Comparison of ENCODE assay signal across 27 cellular contexts in the genomic region with DNA sequence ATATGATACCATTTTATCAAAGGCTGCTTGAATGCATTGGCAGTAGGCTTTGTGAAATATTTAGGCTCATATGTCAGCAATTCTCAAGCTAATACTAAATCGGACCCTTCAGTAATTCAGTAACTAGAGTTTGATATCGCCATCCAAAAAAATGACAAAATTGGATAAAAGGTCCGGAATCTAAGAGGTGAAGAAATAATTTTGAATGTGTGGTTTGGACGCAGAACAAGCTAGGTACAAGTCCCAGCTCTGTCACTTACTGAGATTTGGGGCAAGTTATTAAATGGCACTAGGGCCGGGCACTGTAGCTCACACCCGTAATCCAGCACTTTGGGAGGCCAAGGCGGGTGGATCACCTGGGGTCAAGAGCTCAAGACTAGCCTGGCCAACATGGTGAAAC.
"Had no signal": no experiment of that assay in that cellular context is flagged by ENCODE, and none has a peak within 500 bp of the region (broad histone marks: within the 10 kb centered on the region; RNA-seq: fewer than 3 reads in every experiment).

No MANE protein-coding gene starts in this region.

- DNase-seq: colonic mucosa; cortex of kidney; effector CD8-positive, alpha-beta T cell; effector memory CD8-positive, alpha-beta T cell; endodermal cell; erythroblast; esophagus squamous epithelium; foreskin fibroblast; foreskin melanocyte; heart left ventricle; hypothalamus; immature natural killer cell; islet precursor cell; kidney; kidney glomerular epithelial cell; left colon; left lung; left ventricle myocardium superior; lower lobe of right lung; mesenchymal stem cell; mucosa of descending colon; naive B cell; naive thymus-derived CD8-positive, alpha-beta T cell had no signal

- H2AFZ ChIP-seq: hepatocyte had no signal

- H3K27ac ChIP-seq: colonic mucosa, epithelial cell of prostate, esophagus squamous epithelium, gastroesophageal sphincter, heart left ventricle, hepatocyte, left lung, lower lobe of right lung had no signal

- ATAC-seq: effector memory CD8-positive, alpha-beta T cell; esophagus mucosa; gastroesophageal sphincter; heart left ventricle; left colon; left lung; left ventricle myocardium superior; lower lobe of right lung; mucosa of descending colon; naive thymus-derived CD8-positive, alpha-beta T cell had no signal

- H3K9me3 ChIP-seq: colonic mucosa, esophagus squamous epithelium, gastroesophageal sphincter, heart left ventricle, lower lobe of right lung, mucosa of descending colon had no signal

- H3K27me3 ChIP-seq: colonic mucosa, esophagus squamous epithelium, gastroesophageal sphincter, heart left ventricle, hepatocyte, left lung had no signal

- H3K4me1 ChIP-seq: colonic mucosa, gastroesophageal sphincter, left lung, lower lobe of right lung had no signal

- H3K4me2 ChIP-seq: hepatocyte had no signal

- H3K4me3 ChIP-seq: colonic mucosa, esophagus squamous epithelium, gastroesophageal sphincter, heart left ventricle, hepatocyte, left lung, lower lobe of right lung, mucosa of descending colon had no signal

- H3K36me3 ChIP-seq: colonic mucosa, esophagus squamous epithelium, gastroesophageal sphincter, heart left ventricle, left lung, lower lobe of right lung had no signal

- H3K79me2 ChIP-seq: hepatocyte had no signal
